ENCODE assay signal across 18 cellular contexts in the genomic region with DNA sequence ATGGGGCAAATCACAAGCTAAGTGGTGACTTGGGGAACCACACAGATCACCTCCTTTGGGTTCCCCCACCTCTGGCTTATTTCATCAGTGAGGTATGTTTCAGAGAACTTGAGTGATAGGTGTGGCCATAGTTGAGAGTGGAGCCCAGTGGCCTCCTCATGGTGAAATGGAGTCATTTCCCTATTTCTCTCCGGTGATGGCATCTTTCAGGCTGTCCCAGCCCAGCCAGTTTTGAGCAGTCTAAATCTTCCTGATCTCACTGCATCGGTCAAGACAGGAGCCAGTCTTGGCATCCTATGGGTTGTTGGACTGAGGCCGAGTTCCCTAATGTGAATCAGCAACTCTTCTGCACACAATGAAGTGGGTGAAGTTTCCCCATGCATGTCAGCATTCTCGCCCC.
DNase-seq lines count a peak whose midpoint lies in the region; ATAC-seq, FAIRE-seq and TF ChIP-seq lines count a peak whose summit lies in the region.
"Had no signal": no experiment of that assay in that cellular context is flagged by ENCODE, and none has a peak within 500 bp of the region (broad histone marks: within the 10 kb centered on the region; RNA-seq: fewer than 3 reads in every experiment).

No MANE protein-coding gene starts in this region.

- H3K4me1 ChIP-seq in MM.1S (ENCODE audit: low read length), result no peaks in the 10 kb centered on the region
- H3K4me1 ChIP-seq: BE2C, Peyer's patch had no signal

- no peak overlapping the region for H3K4me2 ChIP-seq in MM.1S (ENCODE audit: low read depth, low read length)

- no peak overlapping the region for H2AFZ ChIP-seq in MM.1S (ENCODE audit: low read length)

- no peak overlapping the region for H3K9ac ChIP-seq in MM.1S (ENCODE audit: low read length)

- H3K27me3 ChIP-seq in MM.1S (replicated peaks; ENCODE audit: insufficient read depth, low read length), result no peaks in the 10 kb centered on the region
- H3K27me3 ChIP-seq in bronchial epithelial cell (ENCODE audit: control insufficient read depth, insufficient read depth, low read length), result no peaks in the 10 kb centered on the region
- H3K27me3 ChIP-seq: Peyer's patch had no signal

- H3K36me3 ChIP-seq in MM.1S (replicated peaks; ENCODE audit: insufficient read depth, low read length) (no peaks in the 10 kb centered on the region), bronchial epithelial cell (ENCODE audit: control insufficient read depth, insufficient read depth, low read length) (peaks cover 13% of the 10 kb centered on the region)
- H3K36me3 ChIP-seq: BE2C, Peyer's patch had no signal

- TF ChIP-seq CTCF in C4-2B (conservative IDR thresholded peaks at IDR 0.05), result peak; percentile 16
- no peak for TF ChIP-seq CTCF in MM.1S (IDR thresholded peaks at IDR 0.05; ENCODE audit: low read length)
- TF ChIP-seq CTCF in bronchial epithelial cell (IDR thresholded peaks at IDR 0.05; ENCODE audit: insufficient read depth, low read length, severe bottlenecking), result peak; percentile 20

- no peaks in the 10 kb centered on the region for H3K79me2 ChIP-seq in MM.1S (ENCODE audit: low read length)

- H3K9me2 ChIP-seq in MM.1S (replicated peaks; ENCODE audit: insufficient read depth, low read length), result no peaks in the 10 kb centered on the region

- no peaks in the 10 kb centered on the region for H3F3A ChIP-seq in MM.1S (ENCODE audit: insufficient read depth, low read length)

- no peaks in the 10 kb centered on the region for H4K20me1 ChIP-seq in MM.1S (ENCODE audit: insufficient read depth, low read length)

- DNase-seq in MM.1S (peak; percentile 3), bronchial epithelial cell (ENCODE audit: low read depth) (peak; percentile 80), posterior vena cava (ENCODE audit: low spot score) (peak; percentile 83), NCI-H146 (lab: John Stamatoyannopoulos, UW) (no peak), Kasumi-1 (lab: John Stamatoyannopoulos, UW) (no peak), GM12892 (ENCODE audit: insufficient read length) (no peak)
- DNase-seq: BE2C; CD8-positive, alpha-beta memory T cell; NCI-H1092 treated with DMSO at 0.1 percent for 48 hours; NCI-H2029; NCI-H2171 treated with DMSO at 0.1 percent for 48 hours; NCI-H82; Peyer's patch; SIG-M5 had no signal

- intact Hi-C loops in posterior vena cava (cut with DNase I), result no loop called here

- no peaks in the 10 kb centered on the region for H3K9me3 ChIP-seq in MM.1S (replicated peaks; ENCODE audit: insufficient read depth, low read length)
- H3K9me3 ChIP-seq: BE2C, Peyer's patch had no signal

- FAIRE-seq in bronchial epithelial cell (lab: Jason Lieb, UNC) (peak; percentile 73), GM12892 (lab: Jason Lieb, UNC) (no peak)
- FAIRE-seq: HTR-8/SVneo had no signal

- no peak for TF ChIP-seq POLR2A in GM12892 (IDR thresholded peaks at IDR 0.05; ENCODE audit: low read depth, low read length)

- peak overlapping the region; percentile 47 for H3K27ac ChIP-seq in C4-2B
- no peak overlapping the region for H3K27ac ChIP-seq in MM.1S (ENCODE audit: low read length)
- H3K27ac ChIP-seq: Peyer's patch had no signal

- ATAC-seq in GM21381 (IDR thresholded peaks at IDR 0.05; ENCODE audit: unreplicated experiment), result no peak
- ATAC-seq: HCT116 had no signal

- no peak overlapping the region for H3K4me3 ChIP-seq in MM.1S (ENCODE audit: low read length)
- no peak overlapping the region for H3K4me3 ChIP-seq in bronchial epithelial cell (ENCODE audit: low read depth, low read length)
- H3K4me3 ChIP-seq: Peyer's patch had no signal

Comparison
In these comparisons a context has a peak if more than half of its experiments do, and no peak if none do; other contexts are left out.
1. DNase-seq: peak in MM.1S (single experiment), bronchial epithelial cell (single experiment) and posterior vena cava (single experiment); none in NCI-H146 (single experiment), Kasumi-1 (0 of 2) and GM12892 (single experiment).